Comparison of ENCODE assay signal across 18 cellular contexts in genomic region chr11:34337016-34337415, GRCh38. TPM values are rescaled to one million over a fixed set of nuclear protein-coding genes. Genes with fewer than 3 reads are reported as not detected.
DNase-seq lines count a peak whose midpoint lies in the region; ATAC-seq and TF ChIP-seq lines count a peak whose summit lies in the region.
"Had no signal": no experiment of that assay in that cellular context is flagged by ENCODE, and none has a peak within 500 bp of the region (broad histone marks: within the 10 kb centered on the region; RNA-seq: fewer than 3 reads in every experiment).

No MANE protein-coding gene starts in this region.

- H3K56ac ChIP-seq in H9 (ENCODE audit: insufficient read length, low read depth, low read length) = no peak overlapping the region

- no peak overlapping the region for H4K5ac ChIP-seq in H9 (ENCODE audit: insufficient read length, low read depth, low read length)

- no peaks in the 10 kb centered on the region for H3K27me3 Mint-ChIP-seq in H9 (ENCODE audit: low read depth)
- H3K27me3 Mint-ChIP-seq in activated CD8-positive, alpha-beta memory T cell treated with anti-CD3 and anti-CD28 coated beads, Interleukin-2, amount 10 ng/mL, durations not matched to agents 7 days and 5 days = peaks cover 14% of the 10 kb centered on the region

- no peak overlapping the region for H3K9ac ChIP-seq in H9 (ENCODE audit: extremely low read depth, insufficient read length, low read length)

- no peak overlapping the region for H2BK5ac ChIP-seq in H9 (ENCODE audit: insufficient read length, low read length)

- WGBS in H9 (ENCODE audit: extremely low coverage, insufficient read length, low lambda C conversion rate) = no CpG with 5 or more reads among the region's 7 CpGs
- 50% methylated on average over 7 of the region's 7 CpGs for WGBS in thymus

- H2BK20ac ChIP-seq in H9 (ENCODE audit: low read depth, low read length, poor library complexity, severe bottlenecking) = no peak overlapping the region

- H3K27me3 ChIP-seq in H9 (ENCODE audit: insufficient read depth, low read length) (no peaks in the 10 kb centered on the region), thymus (ENCODE audit: control insufficient read depth, insufficient read depth) (no peaks in the 10 kb centered on the region)

- H3K9me3 ChIP-seq in H9 (ENCODE audit: control insufficient read depth, low read depth, low read length) = no peaks in the 10 kb centered on the region
- no peaks in the 10 kb centered on the region for H3K9me3 ChIP-seq in thymus (ENCODE audit: control insufficient read depth)
- H3K9me3 ChIP-seq: Caco-2 had no signal

- peak overlapping the region in 1 of 3 experiments; percentile 85; a peak in 2 of 7 replicates for H3K27ac Mint-ChIP-seq in H9
- no peak overlapping the region for H3K27ac Mint-ChIP-seq in activated CD8-positive, alpha-beta memory T cell treated with anti-CD3 and anti-CD28 coated beads, Interleukin-2, amount 10 ng/mL, durations not matched to agents 7 days and 5 days
- H3K27ac Mint-ChIP-seq: CD4-positive, CD25-positive, alpha-beta regulatory T cell had no signal

- H3T11ph ChIP-seq in H9 (ENCODE audit: low read length) = no peak overlapping the region

- CTCF ChIA-PET in activated CD8-positive, alpha-beta memory T cell treated with anti-CD3 and anti-CD28 coated beads, Interleukin-2, amount 10 ng/mL, durations not matched to agents 7 days and 5 days (lab: Charles Lee) = no interaction called here

- H3K79me2 ChIP-seq in H9 (ENCODE audit: insufficient read depth, low read length) = no peaks in the 10 kb centered on the region

- TF ChIP-seq CTCF in H9 (conservative IDR thresholded peaks at IDR 0.05) = no peak

- H3K9me3 Mint-ChIP-seq in H9 = no peaks in the 10 kb centered on the region
- no peaks in the 10 kb centered on the region for H3K9me3 Mint-ChIP-seq in activated CD8-positive, alpha-beta memory T cell treated with anti-CD3 and anti-CD28 coated beads, Interleukin-2, amount 10 ng/mL, durations not matched to agents 7 days and 5 days (ENCODE audit: low read depth)
- H3K9me3 Mint-ChIP-seq: CD4-positive, CD25-positive, alpha-beta regulatory T cell had no signal

- no peak overlapping the region for H3K4me2 ChIP-seq in H9 (ENCODE audit: insufficient read depth, insufficient read length, low read length)

- no peak overlapping the region for H3K23ac ChIP-seq in H9 (ENCODE audit: insufficient read length, low read depth, low read length)

- H3K23me2 ChIP-seq in H9 (ENCODE audit: insufficient read length, low read depth, low read length, poor library complexity, severe bottlenecking) = no peaks in the 10 kb centered on the region

- peak; percentile 82 for DNase-seq in DMS79 (lab: John Stamatoyannopoulos, UW)
- DNase-seq in H9 = no peak
- DNase-seq in NCI-H510A treated with DMSO at 0.1 percent for 48 hours (lab: John Stamatoyannopoulos, UW) = peak; percentile 73
- no peak for DNase-seq in HCEC 1CT
- DNase-seq in activated CD8-positive, alpha-beta memory T cell treated with anti-CD3 and anti-CD28 coated beads, Interleukin-2, amount 10 ng/mL, durations not matched to agents 7 days and 5 days = no peak
- DNase-seq: Caco-2; CD4-positive, CD25-positive, alpha-beta regulatory T cell; DMS 273 treated with DMSO at 0.1 percent for 48 hours; GF-D8; Karpas-422; NCI-H1694 treated with DMSO at 0.1 percent for 48 hours; NCI-H2227 treated with DMSO at 0.1 percent for 48 hours; NCI-H524 treated with DMSO at 0.1 percent for 48 hours; NCI-H82; PC-3; Right ventricle myocardium superior had no signal

- no peak overlapping the region for H3K4ac ChIP-seq in H9 (ENCODE audit: low read depth, low read length)

- H3K18ac ChIP-seq in H9 (ENCODE audit: insufficient read length, low read depth, low read length) = no peak overlapping the region

- ATAC-seq in GM21529 (IDR thresholded peaks at IDR 0.05; ENCODE audit: unreplicated experiment) = no peak
- ATAC-seq in activated CD8-positive, alpha-beta memory T cell treated with anti-CD3 and anti-CD28 coated beads, Interleukin-2, amount 10 ng/mL, durations not matched to agents 7 days and 5 days = no peak
- ATAC-seq: PC-3 had no signal

- peak overlapping the region; percentile 37; the same call in 1 of the 2 replicates for H3K14ac ChIP-seq in H9 (ENCODE audit: insufficient read depth, low read length)

- no peaks in the 10 kb centered on the region for H3K36me3 ChIP-seq in thymus (ENCODE audit: control insufficient read depth, insufficient read depth)

- no peaks in the 10 kb centered on the region for H4K20me1 ChIP-seq in H9 (ENCODE audit: control insufficient read depth, insufficient read depth, insufficient read length)

- no peak overlapping the region for H2AK5ac ChIP-seq in H9 (ENCODE audit: insufficient read length, low read length)

- no peak overlapping the region for H2BK120ac ChIP-seq in H9 (ENCODE audit: low read depth, low read length, poor library complexity, severe bottlenecking)

- no peak overlapping the region for H2AFZ ChIP-seq in H9 (ENCODE audit: low read length)

- H3K4me3 Mint-ChIP-seq in H9 = no peak overlapping the region
- no peak overlapping the region for H3K4me3 Mint-ChIP-seq in activated CD8-positive, alpha-beta memory T cell treated with anti-CD3 and anti-CD28 coated beads, Interleukin-2, amount 10 ng/mL, durations not matched to agents 7 days and 5 days
- H3K4me3 Mint-ChIP-seq: CD4-positive, CD25-positive, alpha-beta regulatory T cell had no signal

- no peak overlapping the region for H4K8ac ChIP-seq in H9 (replicated peaks; ENCODE audit: insufficient read length, low read depth, low read length)

- no peaks in the 10 kb centered on the region; a peak in 1 of 7 replicates for H3K36me3 Mint-ChIP-seq in H9 (ENCODE audit: insufficient read depth in 1 of 3, low read depth in 3 of 3)
- no peaks in the 10 kb centered on the region for H3K36me3 Mint-ChIP-seq in activated CD8-positive, alpha-beta memory T cell treated with anti-CD3 and anti-CD28 coated beads, Interleukin-2, amount 10 ng/mL, durations not matched to agents 7 days and 5 days
- H3K36me3 Mint-ChIP-seq: CD4-positive, CD25-positive, alpha-beta regulatory T cell had no signal

- H3K4me1 Mint-ChIP-seq in H9 = peaks cover 24 to 32% of the 10 kb centered on the region in 2 experiments
- H3K4me1 Mint-ChIP-seq in activated CD8-positive, alpha-beta memory T cell treated with anti-CD3 and anti-CD28 coated beads, Interleukin-2, amount 10 ng/mL, durations not matched to agents 7 days and 5 days = peaks cover 33% of the 10 kb centered on the region

- H3K27ac ChIP-seq in H9 (ENCODE audit: insufficient read length, low read depth, low read length) (no peak overlapping the region), thymus (ENCODE audit: low read depth) (peak overlapping the region; percentile 38)

- 0 out of 2 replicates have a peak, but pooled peaks cover 1% of the 10 kb centered on the region for H3K4me1 ChIP-seq in H9 (ENCODE audit: insufficient read depth, low read length)
- H3K4me1 ChIP-seq in thymus (ENCODE audit: control insufficient read depth, insufficient read depth, low read length) = peaks cover 4% of the 10 kb centered on the region

- no peak overlapping the region for H3K4me3 ChIP-seq in thymus (ENCODE audit: low read length)

- no peak overlapping the region for H2BK12ac ChIP-seq in H9 (ENCODE audit: insufficient read length, low read depth, low read length)

- H4K91ac ChIP-seq in H9 (ENCODE audit: insufficient read length, low read depth, low read length) = no peak overlapping the region

- H3K79me1 ChIP-seq in H9 (ENCODE audit: insufficient read depth, low read depth, low read length, poor library complexity, severe bottlenecking) = no peaks in the 10 kb centered on the region

- no peak overlapping the region for H2BK15ac ChIP-seq in H9 (ENCODE audit: low read depth, low read length)

RNA-seq across cellular contexts. Expression of gene ABTB2, which starts 20.8 kb away (rescaled TPM):
- 5.3 and 5.5 TPM in 2 replicates for total RNA-seq in H9 (2021)
- 2.6 TPM for polyA plus RNA-seq in thymus
- 10 to 100 TPM in 1 of 2 experiments, 1 to 10 TPM in 1; 3.8 to 16.8 TPM for total RNA-seq in activated CD8-positive, alpha-beta memory T cell treated with anti-CD3 and anti-CD28 coated beads, Interleukin-2, amount 10 ng/mL, durations not matched to agents 7 days and 5 days

Comparison
In these comparisons a context has a peak if more than half of its experiments do, and no peak if none do; other contexts are left out.
1. DNase-seq: peak in DMS79 (single experiment) and NCI-H510A treated with DMSO at 0.1 percent for 48 hours (single experiment); none in H9 (single experiment), HCEC 1CT (single experiment) and activated CD8-positive, alpha-beta memory T cell treated with anti-CD3 and anti-CD28 coated beads, Interleukin-2, amount 10 ng/mL, durations not matched to agents 7 days and 5 days (single experiment).